In genomic region chr5:170307575-170308465, GRCh38 we compare ENCODE assay signal across 9 cellular contexts. TPM values are rescaled to one million over a fixed set of nuclear protein-coding genes. Genes with fewer than 3 reads are reported as not detected.
A peak's percentile ranks its signal among the peaks of the same experiment; 100 is the strongest.
DNase-seq lines count a peak whose midpoint lies in the region; ATAC-seq, FAIRE-seq and TF ChIP-seq lines count a peak whose summit lies in the region.
"Had no signal": no experiment of that assay in that cellular context is flagged by ENCODE, and none has a peak within 500 bp of the region (broad histone marks: within the 10 kb centered on the region; RNA-seq: fewer than 3 reads in every experiment).

No MANE protein-coding gene starts in this region.

- H4K91ac ChIP-seq in IMR-90 (ENCODE audit: insufficient read depth, low read depth, low read length) = no peak overlapping the region

- WGBS in A549 (ENCODE audit: missing lambda C conversion rate) = 56% methylated on average over 15 of the region's 15 CpGs
- WGBS in IMR-90 (ENCODE audit: extremely low coverage in 2 of 2, insufficient read length in 1 of 2), 2 experiments = no CpG with 5 or more reads among the region's 15 CpGs

- H2BK120ac ChIP-seq in IMR-90 (ENCODE audit: low read depth, low read length) = no peak overlapping the region

- H3K9ac ChIP-seq in IMR-90 (ENCODE audit: low read depth, low read length) = no peak overlapping the region

- H2BK20ac ChIP-seq in IMR-90 (ENCODE audit: low read depth, low read length) = no peak overlapping the region

- H2AK9ac ChIP-seq in IMR-90 (replicated peaks; ENCODE audit: low read depth, low read length, poor library complexity) = no peak overlapping the region

- ATAC-seq in A549 = peak; percentile 83 to 86
- no peak for ATAC-seq in IMR-90 (ENCODE audit: low read depth)

- H2BK5ac ChIP-seq in IMR-90 (ENCODE audit: low read depth, low read length, poor library complexity, severe bottlenecking) = no peak overlapping the region

- H3K27me3 ChIP-seq in IMR-90 (ENCODE audit: control insufficient read depth, insufficient read depth, low read length) (no peaks in the 10 kb centered on the region), bronchial epithelial cell (ENCODE audit: control insufficient read depth, insufficient read depth, low read length) (no peaks in the 10 kb centered on the region)

- H3K4me1 ChIP-seq in A549 (no peaks in the 10 kb centered on the region), IMR-90 (ENCODE audit: control insufficient read depth, insufficient read depth, low read length) (no peaks in the 10 kb centered on the region)

- POLR2A ChIA-PET in A549 (lab: Yijun Ruan, JAX) = interaction anchor here (0.8 kb wide), 1 partner anchor 9 kb away, joined by 3 read pairs; no protein-coding TSS in a partner anchor
- POLR2A ChIA-PET in IMR-90 (lab: Charles Lee; ENCODE audit: unreplicated experiment) = no interaction called here

- no peak for TF ChIP-seq CTCF in A549 (IDR thresholded peaks at IDR 0.05)
- no peak for TF ChIP-seq CTCF in IMR-90 (conservative IDR thresholded peaks at IDR 0.05; ENCODE audit: low read depth, low read length)
- no peak for TF ChIP-seq CTCF in bronchial epithelial cell (IDR thresholded peaks at IDR 0.05; ENCODE audit: insufficient read depth, low read length, severe bottlenecking)

- H3K56ac ChIP-seq in IMR-90 (ENCODE audit: extremely low read depth, insufficient read depth, low read length) = no peak overlapping the region

- no peak overlapping the region for H3K18ac ChIP-seq in IMR-90 (ENCODE audit: low read depth, low read length)

- H4K5ac ChIP-seq in IMR-90 (ENCODE audit: low read depth, low read length) = no peak overlapping the region

- DNase-seq in A549 (ENCODE audit: low read depth in 1 of 2, low spot score in 1 of 2) (peak; percentile 36 to 70), IMR-90 (peak; percentile 63), bronchial epithelial cell (ENCODE audit: low read depth) (peak; percentile 96), lung microvascular endothelial cell (ENCODE audit: low read depth in 2 of 2) (peak; percentile 81 to 87), SHP77 treated with DMSO at 0.1 percent for 48 hours (lab: John Stamatoyannopoulos, UW) (no peak), inferior parietal cortex (ENCODE audit: extremely low spot score) (no peak), NCI-H2227 treated with DMSO at 0.1 percent for 48 hours (lab: John Stamatoyannopoulos, UW) (no peak)
- no peak for DNase-seq in effector CD8-positive, alpha-beta T cell (lab: John Stamatoyannopoulos, UW)

- no peak for FAIRE-seq in A549 (lab: Jason Lieb, UNC)
- FAIRE-seq in bronchial epithelial cell (lab: Jason Lieb, UNC) = no peak

- H3K4ac ChIP-seq in IMR-90 (ENCODE audit: low read depth, low read length) = no peak overlapping the region

- H3K36me3 ChIP-seq in IMR-90 (ENCODE audit: control insufficient read depth, insufficient read depth, low read length) (no peaks in the 10 kb centered on the region), bronchial epithelial cell (ENCODE audit: control insufficient read depth, insufficient read depth, low read length) (no peaks in the 10 kb centered on the region)

- H3K9me3 ChIP-seq in A549 (no peaks in the 10 kb centered on the region), IMR-90 (ENCODE audit: control insufficient read depth, insufficient read depth, low read length) (no peaks in the 10 kb centered on the region)

- H4K8ac ChIP-seq in IMR-90 (ENCODE audit: low read depth in 2 of 2, low read length in 2 of 2) = no peak overlapping the region

- no peaks in the 10 kb centered on the region for H3K79me1 ChIP-seq in IMR-90 (ENCODE audit: low read depth in 1 of 2, low read length in 2 of 2)

- H4K20me1 ChIP-seq in IMR-90 (ENCODE audit: insufficient read depth, low read length) = no peaks in the 10 kb centered on the region

- CTCF ChIA-PET in A549 (lab: Yijun Ruan, JAX) = interaction anchor here (0.5 to 1.3 kb wide), 5 partner anchors 40 to 208 kb away, joined by 3 to 5 read pairs (median 3); no protein-coding TSS in a partner anchor
- CTCF ChIA-PET in IMR-90 (lab: Yijun Ruan, JAX) = no interaction called here

- no peak overlapping the region for H2AK5ac ChIP-seq in IMR-90 (ENCODE audit: low read depth, low read length)

- no peak overlapping the region for H3K23ac ChIP-seq in IMR-90 (ENCODE audit: low read depth, low read length)

- no peaks in the 10 kb centered on the region for H3K9me1 ChIP-seq in IMR-90 (ENCODE audit: insufficient read depth, low read length)

- dilution Hi-C loops in IMR-90 (cut with HindIII; ENCODE audit: low sequenced_read_pairs, unreplicated experiment) = no loop called here

- in situ Hi-C loops in IMR-90 (cut with MboI; ENCODE audit: low sequenced_read_pairs) = no loop called here

- no peak for TF ChIP-seq RAD21 in A549 (conservative IDR thresholded peaks at IDR 0.05 in 1 of 2, IDR thresholded peaks at IDR 0.05 in 1 of 2)
- TF ChIP-seq RAD21 in IMR-90 (IDR thresholded peaks at IDR 0.05; ENCODE audit: low read length) = no peak

- no peak for TF ChIP-seq POLR2A in A549 (IDR thresholded peaks at IDR 0.05; ENCODE audit: low read length)
- no peak for TF ChIP-seq POLR2A in IMR-90 (IDR thresholded peaks at IDR 0.05; ENCODE audit: low read depth, low read length)

- no peak for TF ChIP-seq EP300 in A549 (IDR thresholded peaks at IDR 0.05)

- no peak overlapping the region for H3K4me3 ChIP-seq in A549
- H3K4me3 ChIP-seq in IMR-90 (ENCODE audit: insufficient read depth, low read depth, low read length) = no peak overlapping the region
- no peak overlapping the region for H3K4me3 ChIP-seq in bronchial epithelial cell (ENCODE audit: low read depth, low read length)

- no peak overlapping the region for H3K14ac ChIP-seq in IMR-90 (replicated peaks; ENCODE audit: low read depth, low read length)

- H3K27ac ChIP-seq in A549 = no peak overlapping the region
- H3K27ac ChIP-seq in IMR-90 (ENCODE audit: insufficient read depth, low read length) = no peak overlapping the region
- H3K27ac ChIP-seq: C4-2B had no signal

- no TSS peak for BruUV-seq in IMR-90 (replicated peaks; lab: Mats Ljungman, UMichigan)

- intact Hi-C loops in IMR-90 (cut with micrococcal nuclease) = no loop called here

- no peak overlapping the region for H2BK15ac ChIP-seq in IMR-90 (ENCODE audit: low read depth, low read length)

- H2AFZ ChIP-seq in IMR-90 (replicated peaks; ENCODE audit: low read length, poor library complexity) = no peak overlapping the region

- H3K4me2 ChIP-seq in A549 (no peak overlapping the region), IMR-90 (ENCODE audit: low read depth, low read length) (no peak overlapping the region)

TF ChIP-seq in A549, 52 proteins besides CTCF, POLR2A, EP300 and RAD21:
- TF ChIP-seq TP53 (CRISPR knock-in tag; IDR thresholded peaks at IDR 0.05) (no peak), BHLHE40 (IDR thresholded peaks at IDR 0.05; ENCODE audit: low read depth, low read length) (peak; percentile 45; the same call in 1 of the 2 replicates), EHF (CRISPR knock-in tag; IDR thresholded peaks at IDR 0.05) (no peak), FOSL2 (IDR thresholded peaks at IDR 0.05) (no peak), FOSL2 (CRISPR knock-in tag; IDR thresholded peaks at IDR 0.05) (peak; percentile 56)

TF ChIP-seq in IMR-90, 13 proteins besides CTCF, POLR2A, EP300 and RAD21:
- TF ChIP-seq BHLHE40 (IDR thresholded peaks at IDR 0.05; ENCODE audit: low read depth, low read length) (peak; percentile 74), MAZ (IDR thresholded peaks at IDR 0.05; ENCODE audit: borderline replicate concordance, low read depth, low read length) (no peak)

RNA-seq across cellular contexts. Expression of gene LCP2, which starts 10.2 kb away (rescaled TPM):
- polyA plus RNA-seq in A549 (2011; rRNA removed) = not detected in 2 replicates
- not detected in 2 replicates for polyA plus RNA-seq in A549 (2012; cell fraction: cytosol; rRNA removed)
- polyA plus RNA-seq in A549 (2012; cell fraction: nucleus; rRNA removed) = not detected in 2 replicates
- polyA plus RNA-seq in A549 (2017; fragmentation: RNase III; extraction: RNeasy Plus Mini Kit Qiagen cat#74134 plus additional on column Dnase treatment) = not detected in 3 replicates
- not detected in 2 replicates for polyA minus RNA-seq in A549 (2011; rRNA and poly(A)+ RNA removed)
- total RNA-seq in IMR-90 (2012; rRNA removed) = not detected in 2 replicates
- polyA plus RNA-seq in IMR-90 (2012; rRNA removed) = not detected in 2 replicates
- polyA plus RNA-seq in IMR-90 (2012; cell fraction: cytosol; rRNA removed) = not detected in 2 replicates
- polyA plus RNA-seq in IMR-90 (2012; cell fraction: nucleus; rRNA removed; ENCODE audit: low replicate concordance) = not detected in 2 replicates
- total RNA-seq in bronchial epithelial cell = not detected in 2 replicates
- 0.20 and 0.22 TPM in 2 replicates for total RNA-seq in lung microvascular endothelial cell

Comparison
In these comparisons a context has a peak if more than half of its experiments do, and no peak if none do; other contexts are left out.
1. DNase-seq: peak in A549 (2 of 2), IMR-90 (single experiment), bronchial epithelial cell (single experiment) and lung microvascular endothelial cell (2 of 2); none in effector CD8-positive, alpha-beta T cell (single experiment), SHP77 treated with DMSO at 0.1 percent for 48 hours (single experiment), inferior parietal cortex (single experiment) and NCI-H2227 treated with DMSO at 0.1 percent for 48 hours (single experiment).